8 cellular contexts compared by ENCODE assay signal in genomic region chr16:11257131-11257938, GRCh38. TPM values are rescaled to one million over a fixed set of nuclear protein-coding genes. Genes with fewer than 3 reads are reported as not detected.
DNase-seq lines count a peak whose midpoint lies in the region; ATAC-seq and TF ChIP-seq lines count a peak whose summit lies in the region.

No MANE protein-coding gene starts in this region.

- H3K4me1 ChIP-seq in DOHH2 (ENCODE audit: control insufficient read depth, low read length) (peaks cover 53% of the 10 kb centered on the region), neuron (ENCODE audit: insufficient read depth, low read length) (peaks cover 14% of the 10 kb centered on the region)

- peak; percentile 72 for DNase-seq in LoVo (ENCODE audit: low spot score)
- peak; percentile 78 for DNase-seq in RWPE1 (ENCODE audit: low spot score)
- DNase-seq in activated naive CD4-positive, alpha-beta T cell treated with anti-CD3 and anti-CD28 coated beads, Interleukin-2, amount 50 U/mL, for 72 hours (ENCODE audit: low spot score in 2 of 2) = peak; percentile 61 to 77
- peak; percentile 47 for DNase-seq in glomerular endothelial cell (ENCODE audit: extremely low read depth, low read depth, low spot score)
- DNase-seq in ureter (ENCODE audit: low spot score) = peak; percentile 87

- TF ChIP-seq CTCF in DOHH2 (IDR thresholded peaks at IDR 0.05; ENCODE audit: low read depth, low read length, poor library complexity, severe bottlenecking) (peak; percentile 79), RWPE1 (conservative IDR thresholded peaks at IDR 0.05; ENCODE audit: low read depth) (peak; percentile 79)

- H3K4me3 ChIP-seq in DOHH2 (ENCODE audit: low read length) (peak overlapping the region; percentile 78), neuron (ENCODE audit: low read length) (peak overlapping the region; percentile 76)

- H3K27ac ChIP-seq in DOHH2 (ENCODE audit: low read depth, low read length) (no peak overlapping the region), RWPE1 (peak overlapping the region; percentile 87)

- peak overlapping the region; percentile 76 for H2AFZ ChIP-seq in neuron (ENCODE audit: low read depth, low read length)

- CTCF ChIA-PET in RWPE1 (lab: Yijun Ruan, JAX) = interaction anchor here (0.6 to 2.3 kb wide), 6 partner anchors 11 to 414 kb away, joined by 3 to 8 read pairs (median 3); partner anchors contain the start of gene TNP2

- peaks cover 36% of the 10 kb centered on the region for H3K79me2 ChIP-seq in DOHH2 (ENCODE audit: control insufficient read depth, low read length)

- peaks cover 22 to 27% of the 10 kb centered on the region in 2 donors for H3K36me3 Mint-ChIP-seq in activated naive CD4-positive, alpha-beta T cell treated with anti-CD3 and anti-CD28 coated beads, Interleukin-2, amount 50 U/mL, for 72 hours

- peaks cover 14% of the 10 kb centered on the region for H3F3A ChIP-seq in DOHH2 (ENCODE audit: control insufficient read depth, insufficient read depth)

- ATAC-seq in activated naive CD4-positive, alpha-beta T cell treated with anti-CD3 and anti-CD28 coated beads, Interleukin-2, amount 50 U/mL, for 72 hours = peak in 1 of 2 donors; percentile 25
- ATAC-seq in HG03571 (IDR thresholded peaks at IDR 0.05; ENCODE audit: unreplicated experiment) = no peak

- peaks cover 8% of the 10 kb centered on the region for H4K20me1 ChIP-seq in DOHH2 (ENCODE audit: control insufficient read depth, insufficient read depth, low read depth, low read length)

- H3K9me3 ChIP-seq in DOHH2 (ENCODE audit: control insufficient read depth, insufficient read depth, low read length) (no peaks in the 10 kb centered on the region), neuron (ENCODE audit: low read length) (no peaks in the 10 kb centered on the region)

- H3K4me2 ChIP-seq in DOHH2 (ENCODE audit: low read length) = peak overlapping the region; percentile 84

- POLR2A ChIA-PET in RWPE1 (lab: Yijun Ruan, JAX; ENCODE audit: low non-redundant PET) = no interaction called here

- H3K9me2 ChIP-seq in DOHH2 (replicated peaks; ENCODE audit: control insufficient read depth, low read length) = no peaks in the 10 kb centered on the region

- H3K27ac Mint-ChIP-seq in activated naive CD4-positive, alpha-beta T cell treated with anti-CD3 and anti-CD28 coated beads, Interleukin-2, amount 50 U/mL, for 72 hours = peak overlapping the region; percentile 95 to 99

- no peaks in the 10 kb centered on the region for H3K9me3 Mint-ChIP-seq in activated naive CD4-positive, alpha-beta T cell treated with anti-CD3 and anti-CD28 coated beads, Interleukin-2, amount 50 U/mL, for 72 hours

- H3K36me3 ChIP-seq in DOHH2 (ENCODE audit: control insufficient read depth, low read length) = peaks cover 33% of the 10 kb centered on the region
- no peaks in the 10 kb centered on the region for H3K36me3 ChIP-seq in neuron (ENCODE audit: insufficient read depth, low read length)

- H3K27me3 ChIP-seq in DOHH2 (ENCODE audit: control insufficient read depth, low read length) = peaks cover 18% of the 10 kb centered on the region
- no peaks in the 10 kb centered on the region for H3K27me3 ChIP-seq in neuron (ENCODE audit: insufficient read depth, low read length)

RNA-seq across cellular contexts. Expression of gene SOCS1, which starts 1.3 kb away (rescaled TPM):
- 100 to 1,000 TPM in 1 of 2 donors, 10 to 100 TPM in 1; 57.0 to 123 TPM for total RNA-seq in activated naive CD4-positive, alpha-beta T cell treated with anti-CD3 and anti-CD28 coated beads, Interleukin-2, amount 50 U/mL, for 72 hours
- total RNA-seq in glomerular endothelial cell (4.2 and 11.3 TPM in 2 replicates), ureter (6.9 TPM)

RNA-seq across cellular contexts. Expression of gene TNP2, which starts 11.8 kb away (rescaled TPM):
- total RNA-seq in activated naive CD4-positive, alpha-beta T cell treated with anti-CD3 and anti-CD28 coated beads, Interleukin-2, amount 50 U/mL, for 72 hours = not detected
- not detected in 2 replicates for total RNA-seq in glomerular endothelial cell
- total RNA-seq in ureter = not detected

RNA-seq across cellular contexts. Expression of gene PRM3, which starts 16.1 kb away (rescaled TPM):
- not detected for total RNA-seq in activated naive CD4-positive, alpha-beta T cell treated with anti-CD3 and anti-CD28 coated beads, Interleukin-2, amount 50 U/mL, for 72 hours
- total RNA-seq in glomerular endothelial cell (not detected in 2 replicates), ureter (not detected)

RNA-seq across cellular contexts. Expression of gene PRM2, which starts 18.9 kb away (rescaled TPM):
- not detected for total RNA-seq in activated naive CD4-positive, alpha-beta T cell treated with anti-CD3 and anti-CD28 coated beads, Interleukin-2, amount 50 U/mL, for 72 hours
- total RNA-seq in glomerular endothelial cell (not detected in 2 replicates), ureter (not detected)

RNA-seq across cellular contexts. Expression of gene PRM1, which starts 23.8 kb away (rescaled TPM):
- total RNA-seq in activated naive CD4-positive, alpha-beta T cell treated with anti-CD3 and anti-CD28 coated beads, Interleukin-2, amount 50 U/mL, for 72 hours = not detected
- total RNA-seq in glomerular endothelial cell (not detected in 2 replicates), ureter (not detected)
